8 cellular contexts compared by ENCODE assay signal in genomic region chr4:128454281-128455075, GRCh38.
A peak's percentile ranks its signal among the peaks of the same experiment; 100 is the strongest.
DNase-seq lines count a peak whose midpoint lies in the region; ATAC-seq, FAIRE-seq and TF ChIP-seq lines count a peak whose summit lies in the region.

No MANE protein-coding gene starts in this region.

- POLR2A ChIA-PET in CD8-positive, alpha-beta T cell (lab: Charles Lee) = no interaction called here
- POLR2A ChIA-PET in HepG2 (lab: Yijun Ruan, JAX) = no interaction called here

- peak; percentile 66 for TF ChIP-seq RAD21 in HepG2 (CRISPR knock-in tag; IDR thresholded peaks at IDR 0.05)

- TF ChIP-seq EP300 in HepG2 (IDR thresholded peaks at IDR 0.05; ENCODE audit: low read depth in 2 of 2, low read length in 2 of 2) = no peak
- TF ChIP-seq EP300 in HepG2 (CRISPR knock-in tag; IDR thresholded peaks at IDR 0.05; ENCODE audit: borderline replicate concordance) = no peak

- no peaks in the 10 kb centered on the region for H3K4me1 ChIP-seq in CD8-positive, alpha-beta T cell (ENCODE audit: insufficient read depth, low read length)
- H3K4me1 ChIP-seq in colonic mucosa = no peaks in the 10 kb centered on the region
- H3K4me1 ChIP-seq in HepG2 (ENCODE audit: insufficient read depth, low read length) = no peaks in the 10 kb centered on the region

- H2AFZ ChIP-seq in HepG2 (ENCODE audit: low read length) = no peak overlapping the region

- H3K9me3 ChIP-seq in CD8-positive, alpha-beta T cell (ENCODE audit: low read length) = no peaks in the 10 kb centered on the region
- H3K9me3 ChIP-seq in colonic mucosa (no peaks in the 10 kb centered on the region), HepG2 (ENCODE audit: low read length) (no peaks in the 10 kb centered on the region)

- WGBS in HepG2 (ENCODE audit: low lambda C conversion rate) = 21% methylated on average over 13 of the region's 13 CpGs

- no peaks in the 10 kb centered on the region for H3K27me3 ChIP-seq in CD8-positive, alpha-beta T cell (ENCODE audit: insufficient read depth, low read length)
- H3K27me3 ChIP-seq in colonic mucosa (no peaks in the 10 kb centered on the region), HepG2 (ENCODE audit: control insufficient read depth in 1 of 2, insufficient read depth in 2 of 2, low read length in 2 of 2) (no peaks in the 10 kb centered on the region)

- intact Hi-C loops in CD8-positive, alpha-beta T cell (cut with DNase I, micrococcal nuclease) = loop anchor here (1.0 to 10.0 kb wide), 4 partner anchors 170 to 408 kb away; partner anchors contain the start of genes JADE1 (in 1 of the 2) and PGRMC2 (in 1 of the 2)
- intact Hi-C loops in colonic mucosa (cut with DNase I) (loop anchor here (5.0 kb wide), 2 partner anchors 353 to 408 kb away; partner anchors contain the start of gene JADE1), HepG2 (cut with micrococcal nuclease; ENCODE audit: unreplicated experiment) (loop anchor here (1.0 to 10.0 kb wide), 6 partner anchors 98 to 409 kb away; partner anchors contain the start of gene JADE1)

- H3K79me2 ChIP-seq in HepG2 (ENCODE audit: insufficient read depth, low read length) = no peaks in the 10 kb centered on the region

- H3K9ac ChIP-seq in colonic mucosa (ENCODE audit: low read depth in 2 of 2, low read length in 2 of 2) (no peak overlapping the region), HepG2 (ENCODE audit: insufficient read depth, low read depth, low read length) (no peak overlapping the region)

- H3K36me3 ChIP-seq in CD8-positive, alpha-beta T cell (ENCODE audit: insufficient read depth, low read length) = no peaks in the 10 kb centered on the region
- no peaks in the 10 kb centered on the region for H3K36me3 ChIP-seq in colonic mucosa
- no peaks in the 10 kb centered on the region for H3K36me3 ChIP-seq in HepG2 (replicated peaks in 1 of 2; ENCODE audit: control insufficient read depth in 1 of 2, insufficient read depth in 2 of 2, low read length in 2 of 2)

- in situ Hi-C loops in HepG2 (cut with HindIII; ENCODE audit: extremely low pct_ligation_motif_present, low pct_unique_long_range_greater_than_20kb) = no loop called here

- no peak overlapping the region for H3K27ac Mint-ChIP-seq in CD8-positive, alpha-beta T cell

- H3K27ac ChIP-seq in CD8-positive, alpha-beta T cell (ENCODE audit: low read depth, low read length) = no peak overlapping the region
- H3K27ac ChIP-seq in colonic mucosa (no peak overlapping the region), HepG2 (ENCODE audit: extremely low read length, insufficient read depth, low read length) (no peak overlapping the region)

- no peak overlapping the region for H3K4me3 ChIP-seq in CD8-positive, alpha-beta T cell (ENCODE audit: low read depth, low read length)
- H3K4me3 ChIP-seq in colonic mucosa = no peak overlapping the region
- no peak overlapping the region for H3K4me3 ChIP-seq in HepG2 (replicated peaks in 1 of 3; ENCODE audit: insufficient read depth in 1 of 3, low read depth in 2 of 3, low read length in 3 of 3)

- TF ChIP-seq POLR2A in HepG2 (IDR thresholded peaks at IDR 0.05; ENCODE audit: insufficient read depth in 1 of 2, low read depth in 2 of 2, low read length in 2 of 2) = no peak

- H3K9me3 Mint-ChIP-seq in CD8-positive, alpha-beta T cell = no peaks in the 10 kb centered on the region

- TF ChIP-seq CTCF in CD8-positive, alpha-beta T cell (IDR thresholded peaks at IDR 0.05) = peak; percentile 65
- TF ChIP-seq CTCF in colonic mucosa (IDR thresholded peaks at IDR 0.05) (peak; percentile 57), HepG2 (CRISPR knock-in tag; IDR thresholded peaks at IDR 0.05) (peak; percentile 82)

- peaks cover 7% of the 10 kb centered on the region for H3K4me1 Mint-ChIP-seq in CD8-positive, alpha-beta T cell (ENCODE audit: low read depth)

- peak; percentile 100 for ATAC-seq in CD8-positive, alpha-beta T cell
- peak; percentile 98 for ATAC-seq in GM19397 (IDR thresholded peaks at IDR 0.05; ENCODE audit: unreplicated experiment)
- peak; percentile 100 for ATAC-seq in HG03457 (IDR thresholded peaks at IDR 0.05; ENCODE audit: unreplicated experiment)
- peak; percentile 99 for ATAC-seq in HepG2

- no TSS peak for BruUV-seq in HepG2 (replicated peaks; lab: Mats Ljungman, UMichigan)

- H4K20me1 ChIP-seq in HepG2 (ENCODE audit: insufficient read depth, low read length) = no peaks in the 10 kb centered on the region

- peak; percentile 88 for FAIRE-seq in HepG2 (lab: Jason Lieb, UNC)

- no peak overlapping the region for H3K4me3 Mint-ChIP-seq in CD8-positive, alpha-beta T cell

- no peak overlapping the region for H3K4me2 ChIP-seq in HepG2 (ENCODE audit: low read depth, low read length)

- CTCF ChIA-PET in CD8-positive, alpha-beta T cell (lab: Charles Lee) = interaction anchor here (0.8 to 2.7 kb wide), 8 partner anchors 8 to 408 kb away, joined by 3 to 11 read pairs (median 4); no protein-coding TSS in a partner anchor
- CTCF ChIA-PET in HepG2 (lab: Yijun Ruan, JAX; ENCODE audit: low intra/inter-chr PET ratio, low total read pairs) = interaction anchor here (1.2 kb wide), 1 partner anchor 355 kb away, joined by 5 read pairs; the partner anchor contains the start of gene JADE1

- peaks cover 7% of the 10 kb centered on the region for H3K27me3 Mint-ChIP-seq in CD8-positive, alpha-beta T cell (ENCODE audit: low read depth)

- peak; percentile 21 to 80 (median 59) for DNase-seq in CD8-positive, alpha-beta T cell
- DNase-seq in NCI-H510A (lab: John Stamatoyannopoulos, UW) (peak; percentile 75), colonic mucosa (peak; percentile 64), HepG2 (ENCODE audit: low spot score) (peak; percentile 67)
- peak; percentile 54 to 56 for DNase-seq in activated CD4-positive, alpha-beta T cell treated with anti-CD3 and anti-CD28 coated beads for 4 hours
- peak; percentile 28 for DNase-seq in stimulated activated CD8-positive, alpha-beta memory T cell treated with anti-CD3 and anti-CD28 coated beads, Interleukin-12 subunit alpha, Interleukin-12 subunit beta, amount 100 ng/mL, for 1 hour (ENCODE audit: low read depth)

- H3K36me3 Mint-ChIP-seq in CD8-positive, alpha-beta T cell = no peaks in the 10 kb centered on the region

TF ChIP-seq in HepG2, 621 proteins besides CTCF, POLR2A, EP300 and RAD21 (continues in another document):
- peak; percentile 75 for TF ChIP-seq XRCC5 (optimal IDR thresholded peaks at IDR 0.05; ENCODE audit: low read length)
- peak; percentile 54 for TF ChIP-seq FOSL2 (CRISPR knock-in tag; IDR thresholded peaks at IDR 0.05)
- peak; percentile 63; the same call in 1 of the 2 replicates for TF ChIP-seq ATF7 (IDR thresholded peaks at IDR 0.05)
- no peak for TF ChIP-seq ATF7 (CRISPR knock-in tag; IDR thresholded peaks at IDR 0.05)
- TF ChIP-seq ATF3 (CRISPR knock-in tag; IDR thresholded peaks at IDR 0.05) = peak; percentile 71; the same call in 1 of the 2 replicates
- TF ChIP-seq SMC3 (IDR thresholded peaks at IDR 0.05; ENCODE audit: low read length) = peak; percentile 75
- TF ChIP-seq CEBPB (IDR thresholded peaks at IDR 0.05; ENCODE audit: borderline replicate concordance, low read depth, low read length) = peak; percentile 91
- TF ChIP-seq ZNF574 (CRISPR knock-in tag; IDR thresholded peaks at IDR 0.05) = peak; percentile 38; the same call in 1 of the 2 replicates
- TF ChIP-seq SRF (IDR thresholded peaks at IDR 0.05; ENCODE audit: low read depth, low read length) = no peak
- no peak for TF ChIP-seq SRSF9 (IDR thresholded peaks at IDR 0.05; ENCODE audit: borderline replicate concordance, insufficient read depth, low read depth, low read length, poor library complexity, severe bottlenecking)
- 0 out of 2 replicates have a peak, but pooled peaks have one; percentile 28 for TF ChIP-seq GATAD2A (CRISPR knock-in tag; IDR thresholded peaks at IDR 0.05)
- peak; percentile 92 for TF ChIP-seq CEBPG (CRISPR knock-in tag; IDR thresholded peaks at IDR 0.05)
- peak; percentile 34 for TF ChIP-seq TEAD3 (CRISPR knock-in tag; optimal IDR thresholded peaks at IDR 0.05; ENCODE audit: borderline replicate concordance)
- peak in 1 of 2 experiments; percentile 88; a peak in 2 of 4 replicates for TF ChIP-seq ATF4 (CRISPR knock-in tag; IDR thresholded peaks at IDR 0.05)
- TF ChIP-seq KDM2A (CRISPR knock-in tag; IDR thresholded peaks at IDR 0.05; ENCODE audit: borderline replicate concordance, low read depth) = 0 out of 2 replicates have a peak, but pooled peaks have one; percentile 44
